9 cellular contexts compared by ENCODE assay signal in the genomic region with DNA sequence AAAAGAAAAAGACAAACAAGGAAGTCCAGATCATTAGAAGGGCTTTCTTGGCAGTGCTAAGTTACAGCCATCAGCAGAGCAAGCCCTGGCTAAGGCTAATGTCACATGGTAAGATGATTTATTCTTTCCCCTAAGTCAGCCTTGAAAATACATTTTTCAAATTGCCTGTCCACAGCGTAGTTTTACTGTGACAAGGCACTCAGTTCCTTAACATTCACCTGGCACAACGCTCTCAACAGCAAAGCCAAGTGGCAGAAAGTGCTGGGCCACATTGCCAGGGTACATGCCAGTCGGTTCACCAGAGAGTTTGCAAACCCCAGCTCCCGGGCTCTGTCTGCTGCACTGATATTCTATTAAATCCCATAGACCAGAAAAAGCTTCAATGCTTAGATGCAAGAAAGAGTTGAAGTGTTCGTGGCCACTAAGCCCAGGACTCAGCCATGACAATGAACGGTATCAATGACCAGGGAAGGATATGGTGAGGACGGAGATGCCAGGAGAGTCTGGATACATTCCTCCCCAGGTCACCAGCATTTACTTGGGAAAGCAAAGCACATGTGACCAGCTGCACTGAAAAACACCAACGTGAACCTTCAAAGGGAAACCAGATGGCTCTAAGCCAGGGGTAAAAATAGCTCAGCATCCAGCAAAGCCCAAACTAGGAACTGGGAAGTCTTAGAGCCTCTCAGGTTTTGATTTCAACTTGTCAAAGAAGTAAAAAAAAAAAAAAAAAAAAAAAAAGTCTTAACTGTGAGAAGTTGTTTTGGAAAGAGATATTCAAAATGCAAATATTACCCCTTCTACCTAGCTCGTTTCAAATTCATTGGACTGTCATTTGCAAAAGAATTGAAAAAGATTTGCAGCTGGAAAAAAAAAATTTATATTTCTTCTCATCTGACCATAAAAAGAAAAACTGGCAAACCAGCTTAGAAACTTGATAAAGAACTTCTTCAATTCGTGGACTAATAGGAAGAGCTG. TPM values are rescaled to one million over a fixed set of nuclear protein-coding genes. Genes with fewer than 3 reads are reported as not detected.
A peak's percentile ranks its signal among the peaks of the same experiment; 100 is the strongest.
DNase-seq lines count a peak whose midpoint lies in the region; ATAC-seq, FAIRE-seq and TF ChIP-seq lines count a peak whose summit lies in the region.
"Had no signal": no experiment of that assay in that cellular context is flagged by ENCODE, and none has a peak within 500 bp of the region (broad histone marks: within the 10 kb centered on the region; RNA-seq: fewer than 3 reads in every experiment).

No MANE protein-coding gene starts in this region.

- RAD21 ChIA-PET in HCT116 (lab: Charles Lee; ENCODE audit: low non-redundant PET in 1 of 2, low total read pairs in 2 of 2, uncharacterized antibody in 2 of 2, unreplicated experiment in 2 of 2): interaction anchor here in 1 of 2 experiments (0.7 kb wide), 1 partner anchor 24 kb away, joined by 3 read pairs; the partner anchor contains the start of gene MPP7

- DNase-seq in HCT116 (ENCODE audit: low read depth, low spot score) (no peak), astrocyte of the spinal cord (ENCODE audit: low read depth, low spot score) (peak; percentile 78), iPS-NIHi11 (ENCODE audit: low spot score) (peak; percentile 20), skeletal muscle cell (ENCODE audit: low read depth) (peak; percentile 28), retina (no peak), occipital lobe (lab: John Stamatoyannopoulos, UW) (no peak), frontal cortex (ENCODE audit: low spot score in 2 of 2) (no peak)

- intact Hi-C loops in HCT116 (cut with micrococcal nuclease): no loop called here

- FAIRE-seq in frontal cortex (lab: Jason Lieb, UNC): no peak

- TF ChIP-seq POLR2A in HCT116 (IDR thresholded peaks at IDR 0.05; ENCODE audit: borderline replicate concordance, extremely low read depth, insufficient read depth, insufficient read length): no peak

- ATAC-seq in HCT116 (peak; percentile 53), HG02798 (IDR thresholded peaks at IDR 0.05; ENCODE audit: poor library complexity, unreplicated experiment) (no peak)

- peak overlapping the region; percentile 49; the same call in 1 of the 2 replicates for H3K27ac ChIP-seq in HCT116 (ENCODE audit: low read depth, low read length)
- H3K27ac ChIP-seq: SK-N-MC had no signal

- H3K9ac ChIP-seq in HCT116 (ENCODE audit: low read length): no peak overlapping the region

- H3K4me1 ChIP-seq in HCT116 (ENCODE audit: control insufficient read depth in 1 of 2, insufficient read depth in 2 of 2, low read length in 2 of 2): peaks cover 41 to 44% of the 10 kb centered on the region in 2 experiments

- H3K4me3 ChIP-seq in HCT116 (replicated peaks in 1 of 2; ENCODE audit: low read depth in 1 of 2, low read length in 2 of 2) (no peak overlapping the region), astrocyte of the spinal cord (ENCODE audit: low read depth, low read length) (no peak overlapping the region), skeletal muscle cell (ENCODE audit: low read depth, low read length) (no peak overlapping the region)
- H3K4me3 ChIP-seq: SK-N-MC had no signal

- no TSS peak for BruUV-seq in HCT116 (replicated peaks; lab: Mats Ljungman, UMichigan)

- H3K36me3 ChIP-seq in HCT116 (ENCODE audit: control insufficient read depth in 1 of 2, insufficient read depth in 2 of 2, low read length in 2 of 2): no peaks in the 10 kb centered on the region

- H3K27me3 ChIP-seq in HCT116 (ENCODE audit: insufficient read depth, low read length): no peaks in the 10 kb centered on the region

- no peaks in the 10 kb centered on the region for H3K9me2 ChIP-seq in HCT116 (ENCODE audit: insufficient read depth)

- in situ Hi-C loops in astrocyte of the spinal cord (cut with HindIII; ENCODE audit: low sequenced_read_pairs): no loop called here

- POLR2A ChIA-PET in HCT116 (lab: Charles Lee): interaction anchor here (1.2 to 2.5 kb wide), 2 partner anchors 9 to 24 kb away, joined by 3 to 9 read pairs; partner anchors contain the start of gene MPP7

- CTCF ChIA-PET in HCT116 (lab: Charles Lee): no interaction called here

- H3K4me2 ChIP-seq in HCT116 (ENCODE audit: low read length): peak overlapping the region; percentile 62

- TF ChIP-seq CTCF in HCT116 (IDR thresholded peaks at IDR 0.05 in 2 of 3, conservative IDR thresholded peaks at IDR 0.05 in 1 of 3; ENCODE audit: borderline replicate concordance in 1 of 3, insufficient read depth in 1 of 3, low read depth in 2 of 3, low read length in 2 of 3) (no peak), astrocyte of the spinal cord (IDR thresholded peaks at IDR 0.05; ENCODE audit: low read depth, low read length) (no peak)

- H4K20me1 ChIP-seq in HCT116 (ENCODE audit: insufficient read depth): no peaks in the 10 kb centered on the region

- TF ChIP-seq RAD21 in HCT116 (IDR thresholded peaks at IDR 0.05; ENCODE audit: low read depth): no peak

- H3K79me2 ChIP-seq in HCT116 (ENCODE audit: insufficient read depth, low read length): no peaks in the 10 kb centered on the region

- no peaks in the 10 kb centered on the region for H3K9me3 ChIP-seq in HCT116 (ENCODE audit: control insufficient read depth in 1 of 2, insufficient read depth in 1 of 2, low read depth in 1 of 2, low read length in 2 of 2)

- H2AFZ ChIP-seq in HCT116 (ENCODE audit: low read depth, low read length, poor library complexity, severe bottlenecking): peak overlapping the region; percentile 91

TF ChIP-seq in HCT116, 20 proteins besides CTCF, POLR2A, EP300 and RAD21:
- TF ChIP-seq, protein P1, sequence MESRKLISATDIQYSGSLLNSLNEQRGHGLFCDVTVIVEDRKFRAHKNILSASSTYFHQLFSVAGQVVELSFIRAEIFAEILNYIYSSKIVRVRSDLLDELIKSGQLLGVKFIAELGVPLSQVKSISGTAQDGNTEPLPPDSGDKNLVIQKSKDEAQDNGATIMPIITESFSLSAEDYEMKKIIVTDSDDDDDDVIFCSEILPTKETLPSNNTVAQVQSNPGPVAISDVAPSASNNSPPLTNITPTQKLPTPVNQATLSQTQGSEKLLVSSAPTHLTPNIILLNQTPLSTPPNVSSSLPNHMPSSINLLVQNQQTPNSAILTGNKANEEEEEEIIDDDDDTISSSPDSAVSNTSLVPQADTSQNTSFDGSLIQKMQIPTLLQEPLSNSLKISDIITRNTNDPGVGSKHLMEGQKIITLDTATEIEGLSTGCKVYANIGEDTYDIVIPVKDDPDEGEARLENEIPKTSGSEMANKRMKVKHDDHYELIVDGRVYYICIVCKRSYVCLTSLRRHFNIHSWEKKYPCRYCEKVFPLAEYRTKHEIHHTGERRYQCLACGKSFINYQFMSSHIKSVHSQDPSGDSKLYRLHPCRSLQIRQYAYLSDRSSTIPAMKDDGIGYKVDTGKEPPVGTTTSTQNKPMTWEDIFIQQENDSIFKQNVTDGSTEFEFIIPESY (IDR thresholded peaks at IDR 0.05; ENCODE audit: extremely low read depth, insufficient replicate concordance, low read length): no peak
- TF ChIP-seq MAX (IDR thresholded peaks at IDR 0.05): peak; percentile 13; the same call in 1 of the 2 replicates
- TF ChIP-seq ELF1 (IDR thresholded peaks at IDR 0.05; ENCODE audit: borderline replicate concordance, low read depth): no peak
- no peak for TF ChIP-seq CEBPB (IDR thresholded peaks at IDR 0.05; ENCODE audit: low read depth)
- no peak for TF ChIP-seq EGR1 (IDR thresholded peaks at IDR 0.05; ENCODE audit: low read depth)

RNA-seq across cellular contexts. Expression of gene MPP7, which starts 23.9 kb away (rescaled TPM):
- total RNA-seq in HCT116 (2021; ENCODE audit: unreplicated experiment): 64.5 TPM
- polyA plus RNA-seq in HCT116 (2012): 24.3 and 29.5 TPM in 2 replicates
- 1.4 TPM for total RNA-seq in occipital lobe
- total RNA-seq in frontal cortex: 3.7 TPM

Comparison
In these comparisons a context has a peak if more than half of its experiments do, and no peak if none do; other contexts are left out.
1. DNase-seq: peak in astrocyte of the spinal cord (single experiment), iPS-NIHi11 (single experiment) and skeletal muscle cell (single experiment); none in HCT116 (single experiment), retina (single experiment), occipital lobe (single experiment) and frontal cortex (0 of 2).
2. RNA of gene MPP7, which starts 23.9 kb away (total RNA-seq): 64.5 TPM in HCT116 (single experiment); 3.7 TPM in frontal cortex (single experiment) and 1.4 TPM in occipital lobe (single experiment); every median in the first group is over 10 times any median in the second.